In genomic region chr22:24270556-24271405, GRCh38 we compare ENCODE assay signal across 8 cellular contexts. TPM values are rescaled to one million over a fixed set of nuclear protein-coding genes. Genes with fewer than 3 reads are reported as not detected.
DNase-seq lines count a peak whose midpoint lies in the region; ATAC-seq, FAIRE-seq and TF ChIP-seq lines count a peak whose summit lies in the region.

Gene SPECC1L, plus strand, starts transcription at chr22:24270831. Its CDS starts 31,401 bp downstream, at chr22:24302232.

- DNase-seq in AG10803 (ENCODE audit: low read depth) (peak; percentile 89), NCI-H446 treated with DMSO at 0.1 percent for 48 hours (lab: John Stamatoyannopoulos, UW) (peak; percentile 81), kidney (peak; percentile 98)
- DNase-seq in central memory CD8-positive, alpha-beta T cell (ENCODE audit: low spot score in 2 of 2), result peak; percentile 83 to 90
- peak; percentile 88 to 89 for DNase-seq in stimulated activated CD4-positive, alpha-beta T cell treated with anti-CD3 and anti-CD28 coated beads, Interleukin-15, amount 100 ng/mL, for 1 hour (ENCODE audit: low read depth in 1 of 2, low spot score in 1 of 2)

- no peaks in the 10 kb centered on the region for H3K27me3 Mint-ChIP-seq in central memory CD8-positive, alpha-beta T cell

- TF ChIP-seq CTCF in AG10803 (conservative IDR thresholded peaks at IDR 0.05; ENCODE audit: low read length) (no peak), kidney (IDR thresholded peaks at IDR 0.05; ENCODE audit: borderline replicate concordance, extremely low read depth, insufficient read depth) (peak; percentile 4)

- FAIRE-seq in kidney (lab: Jason Lieb, UNC), result no peak

- H3K4me3 ChIP-seq in AG10803 (ENCODE audit: low read length), result peak within 1 kb of the TSS; percentile 99
- H3K4me3 ChIP-seq in kidney (ENCODE audit: low read length in 2 of 2), result peak within 1 kb of the TSS; percentile 85 to 93

- H3K9me3 Mint-ChIP-seq in central memory CD8-positive, alpha-beta T cell, result no peaks in the 10 kb centered on the region

- peak within 1 kb of the TSS; percentile 79 to 86 for H3K9ac ChIP-seq in kidney (ENCODE audit: low read length in 2 of 2)

- peak within 1 kb of the TSS; percentile 86 for H3K4me3 Mint-ChIP-seq in central memory CD8-positive, alpha-beta T cell

- intact Hi-C loops in kidney (cut with DNase I), result no loop called here

- ATAC-seq in GM19035 (IDR thresholded peaks at IDR 0.05; ENCODE audit: unreplicated experiment) (peak; percentile 88), HG03342 (IDR thresholded peaks at IDR 0.05; ENCODE audit: unreplicated experiment) (peak; percentile 90)
- peak; percentile 78 to 79 for ATAC-seq in activated CD4-positive, CD25-positive, alpha-beta regulatory T cell treated with anti-CD3 and anti-CD28 coated beads, Interleukin-2, amount 50 U/mL, for 24 hours
- ATAC-seq in central memory CD8-positive, alpha-beta T cell (replicated peaks; ENCODE audit: extremely low read depth, poor library complexity, severe bottlenecking), result peak; percentile 91

- H3K27ac ChIP-seq in kidney (ENCODE audit: low read depth in 2 of 2, low read length in 2 of 2), result peak within 1 kb of the TSS; percentile 90 to 95

- peak within 1 kb of the TSS; percentile 74 for H3K27ac Mint-ChIP-seq in central memory CD8-positive, alpha-beta T cell (ENCODE audit: low read depth)

- peaks cover 0 to 13% of the 10 kb centered on the region in 2 donors for H3K4me1 ChIP-seq in kidney (ENCODE audit: control insufficient read depth in 1 of 2, insufficient read depth in 1 of 2, low read depth in 1 of 2, low read length in 2 of 2)

- peaks cover 4% of the 10 kb centered on the region for H3K36me3 Mint-ChIP-seq in central memory CD8-positive, alpha-beta T cell (ENCODE audit: insufficient read depth)

- no peaks in the 10 kb centered on the region for H3K36me3 ChIP-seq in kidney (ENCODE audit: control insufficient read depth in 1 of 2, insufficient read depth in 2 of 2, low read length in 2 of 2)

- no peaks in the 10 kb centered on the region for H3K9me3 ChIP-seq in kidney (ENCODE audit: control insufficient read depth in 1 of 2, low read length in 2 of 2)

- H3K4me1 Mint-ChIP-seq in central memory CD8-positive, alpha-beta T cell, result peaks cover 28% of the 10 kb centered on the region

RNA-seq across cellular contexts. Expression of gene SPECC1L, which starts in this region (rescaled TPM):
- total RNA-seq in kidney, result 65.8 TPM
- polyA plus RNA-seq in kidney (ENCODE audit: insufficient read depth, low read depth, low replicate concordance), result 11.1 TPM

Comparison
In these comparisons a context has a peak if more than half of its experiments do, and no peak if none do; other contexts are left out.
1. Peak in every context shown above with its lines: DNase-seq, ATAC-seq, H3K4me3 ChIP-seq and H3K27ac ChIP-seq.